In genomic region chr11:97667057-97667456, GRCh38 we compare ENCODE assay signal across 22 cellular contexts.
"Had no signal": no experiment of that assay in that cellular context is flagged by ENCODE, and none has a peak within 500 bp of the region (broad histone marks: within the 10 kb centered on the region; RNA-seq: fewer than 3 reads in every experiment).

No MANE protein-coding gene starts in this region.

- H3K4me1 ChIP-seq: esophagus muscularis mucosa, foreskin keratinocyte, gastrocnemius medialis had no signal

- H3K27ac ChIP-seq: brain microvascular endothelial cell, esophagus muscularis mucosa, foreskin keratinocyte, gastrocnemius medialis had no signal

- ATAC-seq: activated T-cell treated with anti-CD3 and anti-CD28 coated beads, Interleukin-2, amount 50 U/mL, for 72 hours; effector memory CD8-positive, alpha-beta T cell; foreskin keratinocyte; gastrocnemius medialis had no signal

- H3K4me3 ChIP-seq: esophagus muscularis mucosa, gastrocnemius medialis had no signal

- DNase-seq: activated CD4-positive, alpha-beta memory T cell treated with anti-CD3 and anti-CD28 coated beads, Interleukin-2, amount 10 ng/mL, durations not matched to agents 7 days and 5 days; activated CD4-positive, alpha-beta T cell treated with anti-CD3 and anti-CD28 coated beads for 1 hour; activated CD4-positive, alpha-beta T cell treated with anti-CD3 and anti-CD28 coated beads for 4 hours; activated CD4-positive, alpha-beta T cell treated with anti-CD3 and anti-CD28 coated beads, Interleukin-2, amount 10 ng/mL, durations not matched to agents 7 days and 5 days; activated CD4-positive, alpha-beta T cell treated with anti-CD3 and anti-CD28 coated beads, Interleukin-2, amount 50 U/mL, for 4 hours; activated CD8-positive, alpha-beta memory T cell treated with anti-CD3 and anti-CD28 coated beads, Interleukin-2, amount 50 U/mL, for 48 hours; activated naive CD4-positive, alpha-beta T cell treated with anti-CD3 and anti-CD28 coated beads, Interleukin-2, amount 50 U/mL, for 16 hours; activated naive CD4-positive, alpha-beta T cell treated with Interleukin-2 at 50 U/mL for 16 hours; activated T-cell treated with anti-CD3 and anti-CD28 coated beads for 4 hours; activated T-cell treated with anti-CD3 and anti-CD28 coated beads, Interleukin-2, amount 50 U/mL, for 24 hours; activated T-cell treated with anti-CD3 and anti-CD28 coated beads, Interleukin-2, amount 50 U/mL, for 72 hours; amniotic stem cell; brain microvascular endothelial cell; cortex of kidney; effector CD4-positive, alpha-beta T cell; effector memory CD8-positive, alpha-beta T cell; erythroblast; foreskin keratinocyte; gastrocnemius medialis; glutamatergic neuron; T-helper 2 cell had no signal

- H3K36me3 ChIP-seq: brain microvascular endothelial cell, esophagus muscularis mucosa, gastrocnemius medialis had no signal

- H3K27me3 ChIP-seq: brain microvascular endothelial cell, foreskin keratinocyte, gastrocnemius medialis had no signal

- H3K9me3 ChIP-seq: gastrocnemius medialis had no signal
